In the genomic region with DNA sequence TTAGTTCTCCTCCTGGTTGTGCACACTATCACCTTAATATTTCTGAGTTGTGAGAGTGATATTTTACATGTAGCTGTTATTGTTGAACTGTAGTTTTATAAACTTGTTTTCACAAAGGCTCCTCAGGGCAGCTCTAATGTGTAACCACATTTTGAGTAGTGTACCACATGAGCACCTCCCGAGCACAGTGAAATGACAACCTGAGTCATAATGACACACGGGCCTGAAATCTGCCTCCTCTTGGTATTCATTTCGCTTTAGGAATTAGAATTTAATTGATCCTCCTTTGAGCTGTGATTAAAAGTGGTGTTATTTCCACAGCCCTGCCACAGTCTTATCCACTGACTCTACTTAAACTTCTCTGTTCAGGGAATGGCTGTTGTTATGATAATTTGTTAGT, we compare ENCODE assay signal across 2 cellular contexts.
TF ChIP-seq lines count a peak whose summit lies in the region.

No MANE protein-coding gene starts in this region.

TF ChIP-seq in HepG2, 621 proteins besides CTCF, POLR2A, EP300 and RAD21 (continues in another document):
- TF ChIP-seq ZNF547 (CRISPR knock-in tag; IDR thresholded peaks at IDR 0.05) (no peak), ZBTB3 (CRISPR knock-in tag; IDR thresholded peaks at IDR 0.05; ENCODE audit: borderline replicate concordance, low read depth) (no peak), SIN3B (IDR thresholded peaks at IDR 0.05; ENCODE audit: low read length) (no peak), ZNF317 (CRISPR knock-in tag; IDR thresholded peaks at IDR 0.05) (no peak), FOXC1 (CRISPR knock-in tag; IDR thresholded peaks at IDR 0.05; ENCODE audit: borderline replicate concordance) (no peak), TMF1 (CRISPR knock-in tag; IDR thresholded peaks at IDR 0.05; ENCODE audit: low read depth) (no peak), NR2F6 (IDR thresholded peaks at IDR 0.05) (no peak), NR2F6 (CRISPR knock-in tag; IDR thresholded peaks at IDR 0.05) (no peak)
- TF ChIP-seq, protein P1, sequence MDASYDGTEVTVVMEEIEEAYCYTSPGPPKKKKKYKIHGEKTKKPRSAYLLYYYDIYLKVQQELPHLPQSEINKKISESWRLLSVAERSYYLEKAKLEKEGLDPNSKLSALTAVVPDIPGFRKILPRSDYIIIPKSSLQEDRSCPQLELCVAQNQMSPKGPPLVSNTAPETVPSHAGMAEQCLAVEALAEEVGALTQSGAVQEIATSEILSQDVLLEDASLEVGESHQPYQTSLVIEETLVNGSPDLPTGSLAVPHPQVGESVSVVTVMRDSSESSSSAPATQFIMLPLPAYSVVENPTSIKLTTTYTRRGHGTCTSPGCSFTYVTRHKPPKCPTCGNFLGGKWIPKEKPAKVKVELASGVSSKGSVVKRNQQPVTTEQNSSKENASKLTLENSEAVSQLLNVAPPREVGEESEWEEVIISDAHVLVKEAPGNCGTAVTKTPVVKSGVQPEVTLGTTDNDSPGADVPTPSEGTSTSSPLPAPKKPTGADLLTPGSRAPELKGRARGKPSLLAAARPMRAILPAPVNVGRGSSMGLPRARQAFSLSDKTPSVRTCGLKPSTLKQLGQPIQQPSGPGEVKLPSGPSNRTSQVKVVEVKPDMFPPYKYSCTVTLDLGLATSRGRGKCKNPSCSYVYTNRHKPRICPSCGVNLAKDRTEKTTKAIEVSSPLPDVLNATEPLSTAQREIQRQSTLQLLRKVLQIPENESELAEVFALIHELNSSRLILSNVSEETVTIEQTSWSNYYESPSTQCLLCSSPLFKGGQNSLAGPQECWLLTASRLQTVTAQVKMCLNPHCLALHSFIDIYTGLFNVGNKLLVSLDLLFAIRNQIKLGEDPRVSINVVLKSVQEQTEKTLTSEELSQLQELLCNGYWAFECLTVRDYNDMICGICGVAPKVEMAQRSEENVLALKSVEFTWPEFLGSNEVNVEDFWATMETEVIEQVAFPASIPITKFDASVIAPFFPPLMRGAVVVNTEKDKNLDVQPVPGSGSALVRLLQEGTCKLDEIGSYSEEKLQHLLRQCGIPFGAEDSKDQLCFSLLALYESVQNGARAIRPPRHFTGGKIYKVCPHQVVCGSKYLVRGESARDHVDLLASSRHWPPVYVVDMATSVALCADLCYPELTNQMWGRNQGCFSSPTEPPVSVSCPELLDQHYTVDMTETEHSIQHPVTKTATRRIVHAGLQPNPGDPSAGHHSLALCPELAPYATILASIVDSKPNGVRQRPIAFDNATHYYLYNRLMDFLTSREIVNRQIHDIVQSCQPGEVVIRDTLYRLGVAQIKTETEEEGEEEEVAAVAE (CRISPR knock-in tag; IDR thresholded peaks at IDR 0.05; ENCODE audit: borderline replicate concordance) = no peak
- TF ChIP-seq, protein P2, sequence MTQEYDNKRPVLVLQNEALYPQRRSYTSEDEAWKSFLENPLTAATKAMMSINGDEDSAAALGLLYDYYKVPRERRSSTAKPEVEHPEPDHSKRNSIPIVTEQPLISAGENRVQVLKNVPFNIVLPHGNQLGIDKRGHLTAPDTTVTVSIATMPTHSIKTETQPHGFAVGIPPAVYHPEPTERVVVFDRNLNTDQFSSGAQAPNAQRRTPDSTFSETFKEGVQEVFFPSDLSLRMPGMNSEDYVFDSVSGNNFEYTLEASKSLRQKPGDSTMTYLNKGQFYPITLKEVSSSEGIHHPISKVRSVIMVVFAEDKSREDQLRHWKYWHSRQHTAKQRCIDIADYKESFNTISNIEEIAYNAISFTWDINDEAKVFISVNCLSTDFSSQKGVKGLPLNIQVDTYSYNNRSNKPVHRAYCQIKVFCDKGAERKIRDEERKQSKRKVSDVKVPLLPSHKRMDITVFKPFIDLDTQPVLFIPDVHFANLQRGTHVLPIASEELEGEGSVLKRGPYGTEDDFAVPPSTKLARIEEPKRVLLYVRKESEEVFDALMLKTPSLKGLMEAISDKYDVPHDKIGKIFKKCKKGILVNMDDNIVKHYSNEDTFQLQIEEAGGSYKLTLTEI (CRISPR knock-in tag; conservative IDR thresholded peaks at IDR 0.05) = no peak

TF ChIP-seq in GM12891, 5 proteins besides CTCF, POLR2A, EP300 and RAD21:
- no peak for TF ChIP-seq TAF1 (IDR thresholded peaks at IDR 0.05; ENCODE audit: low read depth, low read length)
- no peak for TF ChIP-seq POU2F2 (IDR thresholded peaks at IDR 0.05; ENCODE audit: low read depth, low read length)
- TF ChIP-seq PAX5 (IDR thresholded peaks at IDR 0.05; ENCODE audit: insufficient read depth, low read length, severe bottlenecking) = no peak
- TF ChIP-seq SPI1 (IDR thresholded peaks at IDR 0.05; ENCODE audit: low read depth, low read length) = no peak
- no peak for TF ChIP-seq POLR2AphosphoS5 (IDR thresholded peaks at IDR 0.05; ENCODE audit: low read depth, low read length)
TF ChIP-seq in GM12891: peak in this region for 0.
